Comparison of ENCODE assay signal across 19 cellular contexts in genomic region chr7:47149971-47150370, GRCh38.
DNase-seq lines count a peak whose midpoint lies in the region; ATAC-seq, FAIRE-seq and TF ChIP-seq lines count a peak whose summit lies in the region.
"Had no signal": no experiment of that assay in that cellular context is flagged by ENCODE, and none has a peak within 500 bp of the region (broad histone marks: within the 10 kb centered on the region; RNA-seq: fewer than 3 reads in every experiment).

No MANE protein-coding gene starts in this region.

- DNase-seq in urothelium cell line (ENCODE audit: low spot score) (no peak), AML-193 (lab: John Stamatoyannopoulos, UW) (no peak), HuH-7.5 (ENCODE audit: low spot score) (no peak), upper lobe of right lung (no peak)
- DNase-seq: activated CD4-positive, CD25-positive, alpha-beta regulatory T cell; activated naive CD4-positive, alpha-beta T cell treated with anti-CD3 and anti-CD28 coated beads for 36 hours; activated T-cell treated with anti-CD3 and anti-CD28 coated beads, Interleukin-2, amount 50 U/mL, for 4 hours; aorta; central memory CD4-positive, alpha-beta T cell; NCI-H1436 treated with DMSO at 0.1 percent for 48 hours; NCI-H748 treated with DMSO at 0.1 percent for 48 hours; sigmoid colon; trophoblast cell had no signal

- no peaks in the 10 kb centered on the region for H3K27me3 ChIP-seq in upper lobe of right lung
- H3K27me3 ChIP-seq: Peyer's patch, sigmoid colon had no signal

- H3K27ac ChIP-seq in upper lobe of right lung: no peak overlapping the region
- H3K27ac ChIP-seq: parathyroid adenoma, Peyer's patch had no signal

- no peak overlapping the region for H3K4me3 ChIP-seq in upper lobe of right lung
- H3K4me3 ChIP-seq: sigmoid colon had no signal

- no peak for TF ChIP-seq CTCF in upper lobe of right lung (IDR thresholded peaks at IDR 0.05)

- H3K4me1 ChIP-seq in upper lobe of right lung: peaks cover 33% of the 10 kb centered on the region

- H3K36me3 ChIP-seq in upper lobe of right lung: no peaks in the 10 kb centered on the region
- H3K36me3 ChIP-seq: Peyer's patch, sigmoid colon had no signal

- ATAC-seq in GM19025 (IDR thresholded peaks at IDR 0.05; ENCODE audit: low read depth, unreplicated experiment): peak; percentile 15
- peak; percentile 20 for ATAC-seq in HG02642 (IDR thresholded peaks at IDR 0.05; ENCODE audit: poor library complexity, unreplicated experiment)
- ATAC-seq in HG03432 (IDR thresholded peaks at IDR 0.05; ENCODE audit: unreplicated experiment): peak; percentile 5
- ATAC-seq in upper lobe of right lung: no peak
- ATAC-seq: activated T-cell treated with anti-CD3 and anti-CD28 coated beads, Interleukin-2, amount 50 U/mL, for 4 hours; HCT116 had no signal

- intact Hi-C loops in upper lobe of right lung (cut with DNase I): no loop called here

- no peaks in the 10 kb centered on the region for H3K9me3 ChIP-seq in upper lobe of right lung
- H3K9me3 ChIP-seq: Peyer's patch, sigmoid colon had no signal

- FAIRE-seq in urothelium cell line (lab: Jason Lieb, UNC): peak; percentile 5
